ENCODE assay signal across 15 cellular contexts in genomic region chr18:76988015-76988826, GRCh38.
DNase-seq lines count a peak whose midpoint lies in the region; ATAC-seq and TF ChIP-seq lines count a peak whose summit lies in the region.
"Had no signal": no experiment of that assay in that cellular context is flagged by ENCODE, and none has a peak within 500 bp of the region (broad histone marks: within the 10 kb centered on the region; RNA-seq: fewer than 3 reads in every experiment).

No MANE protein-coding gene starts in this region.

- no peak overlapping the region for H3K4me3 Mint-ChIP-seq in activated CD8-positive, alpha-beta memory T cell treated with anti-CD3 and anti-CD28 coated beads, Interleukin-2, amount 10 ng/mL, durations not matched to agents 7 days and 5 days
- H3K4me3 Mint-ChIP-seq: CD8-positive, alpha-beta memory T cell had no signal

- no peaks in the 10 kb centered on the region for H4K20me1 ChIP-seq in smooth muscle cell (ENCODE audit: low read depth)

- in situ Hi-C loops in transverse colon (cut with MboI; ENCODE audit: low pct_ligation_motif_present in 1 of 4, low pct_unique_long_range_greater_than_20kb in 1 of 4, low sequenced_read_pairs in 3 of 4), result loop anchor here in 3 of 4 donors (10.0 to 25.0 kb wide), 5 partner anchors 63 to 674 kb away; partner anchors contain the start of gene ZNF236 (in 1 of the 3)

- TF ChIP-seq CTCF in gastroesophageal sphincter (IDR thresholded peaks at IDR 0.05), result no peak
- TF ChIP-seq CTCF in transverse colon (IDR thresholded peaks at IDR 0.05), result no peak
- TF ChIP-seq CTCF in smooth muscle cell (IDR thresholded peaks at IDR 0.05; ENCODE audit: borderline replicate concordance, insufficient read depth, poor library complexity, severe bottlenecking), result no peak

- H3K27ac Mint-ChIP-seq in activated CD8-positive, alpha-beta memory T cell treated with anti-CD3 and anti-CD28 coated beads, Interleukin-2, amount 10 ng/mL, durations not matched to agents 7 days and 5 days, result no peak overlapping the region
- H3K27ac Mint-ChIP-seq: CD8-positive, alpha-beta memory T cell had no signal

- no peaks in the 10 kb centered on the region for H3K36me3 Mint-ChIP-seq in activated CD8-positive, alpha-beta memory T cell treated with anti-CD3 and anti-CD28 coated beads, Interleukin-2, amount 10 ng/mL, durations not matched to agents 7 days and 5 days
- H3K36me3 Mint-ChIP-seq: CD8-positive, alpha-beta memory T cell had no signal

- TF ChIP-seq POLR2A in gastroesophageal sphincter (IDR thresholded peaks at IDR 0.05) (no peak), transverse colon (IDR thresholded peaks at IDR 0.05) (no peak)

- peak overlapping the region in 1 of 2 donors; percentile 8 for H3K4me3 ChIP-seq in gastroesophageal sphincter
- no peak overlapping the region for H3K4me3 ChIP-seq in transverse colon
- no peak overlapping the region for H3K4me3 ChIP-seq in smooth muscle cell

- TF ChIP-seq EP300 in gastroesophageal sphincter (IDR thresholded peaks at IDR 0.05) (no peak), transverse colon (IDR thresholded peaks at IDR 0.05; ENCODE audit: low read depth) (no peak)

- H3K9ac ChIP-seq in smooth muscle cell (ENCODE audit: low read depth), result no peak overlapping the region

- no peak overlapping the region for H2AFZ ChIP-seq in smooth muscle cell (ENCODE audit: low read depth)

- H3K36me3 ChIP-seq in gastroesophageal sphincter, result no peaks in the 10 kb centered on the region
- no peaks in the 10 kb centered on the region for H3K36me3 ChIP-seq in transverse colon
- no peaks in the 10 kb centered on the region for H3K36me3 ChIP-seq in smooth muscle cell (ENCODE audit: low read depth)

- 50 to 59% methylated on average over 7 to 15 of the region's 28 CpGs for WGBS in gastroesophageal sphincter (ENCODE audit: low coverage in 1 of 2), 2 donors
- 76 to 88% methylated on average over 14 to 28 of the region's 28 CpGs for WGBS in transverse colon (ENCODE audit: low coverage in 1 of 2), 2 donors
- WGBS in smooth muscle cell (ENCODE audit: low lambda C conversion rate), result 92% methylated on average over 28 of the region's 28 CpGs

- CTCF ChIA-PET in activated CD8-positive, alpha-beta memory T cell treated with anti-CD3 and anti-CD28 coated beads, Interleukin-2, amount 10 ng/mL, durations not matched to agents 7 days and 5 days (lab: Charles Lee), result interaction anchor here (1.1 to 2.6 kb wide), 2 partner anchors 9 to 12 kb away, joined by 4 to 16 read pairs; no protein-coding TSS in a partner anchor

- H3K4me1 Mint-ChIP-seq in activated CD8-positive, alpha-beta memory T cell treated with anti-CD3 and anti-CD28 coated beads, Interleukin-2, amount 10 ng/mL, durations not matched to agents 7 days and 5 days, result peaks cover 6% of the 10 kb centered on the region

- no peaks in the 10 kb centered on the region for H3K27me3 ChIP-seq in gastroesophageal sphincter
- no peaks in the 10 kb centered on the region for H3K27me3 ChIP-seq in transverse colon
- H3K27me3 ChIP-seq in smooth muscle cell (ENCODE audit: low read depth), result no peaks in the 10 kb centered on the region

- H3K9me3 ChIP-seq in gastroesophageal sphincter (no peaks in the 10 kb centered on the region), transverse colon (no peaks in the 10 kb centered on the region), smooth muscle cell (replicated peaks; ENCODE audit: low read depth) (no peaks in the 10 kb centered on the region)

- ATAC-seq in activated CD8-positive, alpha-beta memory T cell treated with anti-CD3 and anti-CD28 coated beads, Interleukin-2, amount 10 ng/mL, durations not matched to agents 7 days and 5 days, result no peak
- ATAC-seq in gastroesophageal sphincter, result peak; percentile 34

- H3K27ac ChIP-seq in gastroesophageal sphincter (peak overlapping the region in 3 of 4 donors; percentile 17 to 56 (median 35)), transverse colon (peak overlapping the region in 3 of 4 donors; percentile 15 to 44 (median 25)), smooth muscle cell (ENCODE audit: low read depth) (no peak overlapping the region)

- intact Hi-C loops in transverse colon (cut with DNase I; ENCODE audit: low total_unique reads), result no loop called here

- no peaks in the 10 kb centered on the region for H3K27me3 Mint-ChIP-seq in activated CD8-positive, alpha-beta memory T cell treated with anti-CD3 and anti-CD28 coated beads, Interleukin-2, amount 10 ng/mL, durations not matched to agents 7 days and 5 days
- H3K27me3 Mint-ChIP-seq: CD8-positive, alpha-beta memory T cell had no signal

- no peak overlapping the region for H3K4me2 ChIP-seq in smooth muscle cell

- H3F3A ChIP-seq in smooth muscle cell (ENCODE audit: low read depth), result no peaks in the 10 kb centered on the region

- H3K79me2 ChIP-seq in smooth muscle cell (ENCODE audit: low read depth), result no peaks in the 10 kb centered on the region

- H3K4me1 ChIP-seq in gastroesophageal sphincter (peaks cover 0 to 4% (median 0%) of the 10 kb centered on the region in 3 donors), transverse colon (peaks cover 0 to 4% (median 2%) of the 10 kb centered on the region in 4 donors), smooth muscle cell (ENCODE audit: low read depth) (no peaks in the 10 kb centered on the region)

- DNase-seq in activated CD8-positive, alpha-beta memory T cell treated with anti-CD3 and anti-CD28 coated beads, Interleukin-2, amount 50 U/mL, for 48 hours, result peak; percentile 44
- DNase-seq in activated CD8-positive, alpha-beta memory T cell treated with anti-CD3 and anti-CD28 coated beads, Interleukin-2, amount 10 ng/mL, durations not matched to agents 7 days and 5 days, result no peak
- DNase-seq in midbrain (lab: John Stamatoyannopoulos, UW), result peak; percentile 59
- DNase-seq in transverse colon, result no peak
- DNase-seq in NCI-H510A (lab: John Stamatoyannopoulos, UW), result no peak
- no peak for DNase-seq in smooth muscle cell (lab: John Stamatoyannopoulos, UW; ENCODE audit: unreplicated experiment)
- no peak for DNase-seq in germinal center (ENCODE audit: low spot score)
- DNase-seq: 8988T; activated CD4-positive, alpha-beta T cell treated with anti-CD3 and anti-CD28 coated beads for 4 hours; CD8-positive, alpha-beta memory T cell; NCI-H1417 treated with DMSO at 0.1 percent for 48 hours; NCI-H446; stimulated activated CD4-positive, alpha-beta T cell treated with anti-CD3 and anti-CD28 coated beads, Interleukin-4, amount 100 ng/mL, for 4 hours; stimulated activated naive CD4-positive, alpha-beta T cell had no signal

- no peaks in the 10 kb centered on the region for H3K9me3 Mint-ChIP-seq in activated CD8-positive, alpha-beta memory T cell treated with anti-CD3 and anti-CD28 coated beads, Interleukin-2, amount 10 ng/mL, durations not matched to agents 7 days and 5 days (ENCODE audit: low read depth)
- H3K9me3 Mint-ChIP-seq: CD8-positive, alpha-beta memory T cell had no signal

Comparison
In these comparisons a context has a peak if more than half of its experiments do, and no peak if none do; other contexts are left out.
1. DNase-seq: peak in activated CD8-positive, alpha-beta memory T cell treated with anti-CD3 and anti-CD28 coated beads, Interleukin-2, amount 50 U/mL, for 48 hours (single experiment) and midbrain (single experiment); none in activated CD8-positive, alpha-beta memory T cell treated with anti-CD3 and anti-CD28 coated beads, Interleukin-2, amount 10 ng/mL, durations not matched to agents 7 days and 5 days (single experiment), transverse colon (single experiment), NCI-H510A (single experiment), smooth muscle cell (single experiment) and germinal center (single experiment).